Comparison of ENCODE assay signal across 1 cellular context in genomic region chr11:9459573-9460321, GRCh38.
TF ChIP-seq lines count a peak whose summit lies in the region.

No MANE protein-coding gene starts in this region.

TF ChIP-seq in H1, 55 proteins besides CTCF, POLR2A, EP300 and RAD21:
- no peak for TF ChIP-seq TEAD4 (IDR thresholded peaks at IDR 0.05; ENCODE audit: low read depth, low read length)
- TF ChIP-seq ASH2L (IDR thresholded peaks at IDR 0.05; ENCODE audit: low read length), result peak; percentile 2
- no peak for TF ChIP-seq SRF (IDR thresholded peaks at IDR 0.05; ENCODE audit: low read depth, low read length)
- no peak for TF ChIP-seq YY1 (IDR thresholded peaks at IDR 0.05; ENCODE audit: low read depth, low read length)
- peak; percentile 28 for TF ChIP-seq KDM4A (IDR thresholded peaks at IDR 0.05; ENCODE audit: low read depth, low read length, severe bottlenecking)
